ENCODE assay signal across 23 cellular contexts in the genomic region with DNA sequence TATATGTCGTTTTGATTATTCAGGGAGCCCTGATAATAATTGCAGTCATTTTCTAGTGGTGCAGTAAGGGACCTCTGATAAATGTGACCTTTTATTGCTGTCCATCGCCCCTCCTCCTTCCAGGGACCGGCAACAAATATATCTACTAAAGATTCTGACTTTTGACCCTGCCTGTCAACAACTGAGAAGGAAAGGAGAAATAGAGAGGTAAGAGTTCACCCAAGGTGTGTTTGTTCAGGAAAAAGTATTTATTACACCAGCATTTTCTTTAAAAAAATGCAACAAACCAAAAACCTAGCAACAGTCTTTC. TPM values are rescaled to one million over a fixed set of nuclear protein-coding genes. Genes with fewer than 3 reads are reported as not detected.
"Had no signal": no experiment of that assay in that cellular context is flagged by ENCODE, and none has a peak within 500 bp of the region (broad histone marks: within the 10 kb centered on the region; RNA-seq: fewer than 3 reads in every experiment).

No MANE protein-coding gene starts in this region.

- H3K27me3 ChIP-seq: adrenal gland, ascending aorta, ovary, right atrium auricular region, upper lobe of right lung had no signal

- H3K27ac ChIP-seq: adrenal gland, ascending aorta, ovary, psoas muscle, right atrium auricular region, upper lobe of right lung had no signal

- H3K4me1 ChIP-seq: adrenal gland, ascending aorta, psoas muscle, right atrium auricular region, upper lobe of right lung had no signal

- H3K4me3 ChIP-seq: adrenal gland, ascending aorta, lung, ovary, psoas muscle, right atrium auricular region, upper lobe of right lung had no signal

- H3K9me3 ChIP-seq: adrenal gland, ascending aorta, ovary, psoas muscle, right atrium auricular region, upper lobe of right lung had no signal

- ATAC-seq: activated T-helper 17 cell treated with anti-CD3 and anti-CD28 coated beads, Interleukin-2, amount 50 U/mL, for 72 hours; left cardiac atrium; psoas muscle; stimulated activated naive CD8-positive, alpha-beta T cell treated with anti-CD3 and anti-CD28 coated beads, Interleukin-15, Interleukin-2, amounts not matched to agents 100 U/mL and 50 U/mL, for 24 hours; T-cell; upper lobe of right lung; WTC11 had no signal

- H3K36me3 ChIP-seq: adrenal gland, ascending aorta, ovary, right atrium auricular region, upper lobe of right lung had no signal

- DNase-seq: activated CD4-positive, alpha-beta T cell treated with anti-CD3 and anti-CD28 coated beads, Interleukin-2, amount 50 U/mL, for 4 hours; activated CD8-positive, alpha-beta memory T cell treated with anti-CD3 and anti-CD28 coated beads for 24 hours; activated CD8-positive, alpha-beta memory T cell treated with anti-CD3 and anti-CD28 coated beads, Interleukin-2, amount 50 U/mL, for 4 hours; activated naive CD4-positive, alpha-beta T cell; activated T-cell treated with anti-CD3 and anti-CD28 coated beads, Interleukin-2, amount 50 U/mL, for 24 hours; adrenal gland; central memory CD4-positive, alpha-beta T cell; dermis blood vessel endothelial cell; effector CD8-positive, alpha-beta T cell; left cardiac atrium; naive thymus-derived CD4-positive, alpha-beta T cell; ovary; psoas muscle; stimulated activated CD4-positive, alpha-beta T cell treated with anti-CD3 and anti-CD28 coated beads, Interleukin-12 subunit alpha, Interleukin-12 subunit beta, amount 100 ng/mL, for 4 hours; stimulated activated CD4-positive, alpha-beta T cell treated with anti-CD3 and anti-CD28 coated beads, Interleukin-4, amount 100 ng/mL, for 4 hours; stimulated activated naive CD8-positive, alpha-beta T cell treated with anti-CD3 and anti-CD28 coated beads, Interleukin-15, Interleukin-2, amounts not matched to agents 100 U/mL and 50 U/mL, for 24 hours; T-cell; upper lobe of right lung had no signal

RNA-seq across cellular contexts. Expression of a gene that starts 45.2 kb away (rescaled TPM):
- polyA plus RNA-seq: naive thymus-derived CD4-positive, alpha-beta T cell had no signal
